ENCODE assay signal across 9 cellular contexts in genomic region chr15:95839367-95839782, GRCh38.
DNase-seq lines count a peak whose midpoint lies in the region; ATAC-seq, FAIRE-seq and TF ChIP-seq lines count a peak whose summit lies in the region.
"Had no signal": no experiment of that assay in that cellular context is flagged by ENCODE, and none has a peak within 500 bp of the region (broad histone marks: within the 10 kb centered on the region; RNA-seq: fewer than 3 reads in every experiment).

No MANE protein-coding gene starts in this region.

- no peak for FAIRE-seq in GM19239 (lab: Jason Lieb, UNC)

- H3K4me1 Mint-ChIP-seq in activated naive CD4-positive, alpha-beta T cell treated with anti-CD3 and anti-CD28 coated beads for 36 hours (ENCODE audit: low read depth), result peaks cover 39% of the 10 kb centered on the region
- peaks cover 40% of the 10 kb centered on the region for H3K4me1 Mint-ChIP-seq in activated T-helper 2 cell treated with anti-CD3 and anti-CD28 coated beads, Interferon-gamma antibody, Interleukin-2, Interleukin-4, amounts not matched to agents 10 μg/mL and 5 μg/mL and 100 μg/mL, durations not matched to agents 14 hours and 24 hours and 36 hours (ENCODE audit: low read depth)
- H3K4me1 Mint-ChIP-seq in stimulated activated naive CD8-positive, alpha-beta T cell treated with anti-CD3 and anti-CD28 coated beads, Interleukin-15, amount 100 ng/mL, for 72 hours, result peaks cover 21% of the 10 kb centered on the region
- peaks cover 30% of the 10 kb centered on the region for H3K4me1 Mint-ChIP-seq in type B pancreatic cell (ENCODE audit: unreplicated experiment)

- ATAC-seq in HG02884 (IDR thresholded peaks at IDR 0.05; ENCODE audit: unreplicated experiment), result peak; percentile 88
- peak; percentile 78 for ATAC-seq in stimulated activated naive CD8-positive, alpha-beta T cell treated with anti-CD3 and anti-CD28 coated beads, Interleukin-15, amount 100 ng/mL, for 72 hours
- ATAC-seq: activated CD4-positive, alpha-beta T cell treated with anti-CD3 and anti-CD28 coated beads for 36 hours had no signal

- no peaks in the 10 kb centered on the region for H3K27me3 Mint-ChIP-seq in activated naive CD4-positive, alpha-beta T cell treated with anti-CD3 and anti-CD28 coated beads for 36 hours (ENCODE audit: low read depth)
- H3K27me3 Mint-ChIP-seq in activated T-helper 2 cell treated with anti-CD3 and anti-CD28 coated beads, Interferon-gamma antibody, Interleukin-2, Interleukin-4, amounts not matched to agents 10 μg/mL and 5 μg/mL and 100 μg/mL, durations not matched to agents 14 hours and 24 hours and 36 hours (ENCODE audit: low read depth), result peaks cover 8% of the 10 kb centered on the region
- H3K27me3 Mint-ChIP-seq in stimulated activated naive CD8-positive, alpha-beta T cell treated with anti-CD3 and anti-CD28 coated beads, Interleukin-15, amount 100 ng/mL, for 72 hours, result no peaks in the 10 kb centered on the region
- no peaks in the 10 kb centered on the region for H3K27me3 Mint-ChIP-seq in type B pancreatic cell

- H3K9me3 Mint-ChIP-seq in activated naive CD4-positive, alpha-beta T cell treated with anti-CD3 and anti-CD28 coated beads for 36 hours, result no peaks in the 10 kb centered on the region
- no peaks in the 10 kb centered on the region for H3K9me3 Mint-ChIP-seq in activated T-helper 2 cell treated with anti-CD3 and anti-CD28 coated beads, Interferon-gamma antibody, Interleukin-2, Interleukin-4, amounts not matched to agents 10 μg/mL and 5 μg/mL and 100 μg/mL, durations not matched to agents 14 hours and 24 hours and 36 hours
- no peaks in the 10 kb centered on the region for H3K9me3 Mint-ChIP-seq in stimulated activated naive CD8-positive, alpha-beta T cell treated with anti-CD3 and anti-CD28 coated beads, Interleukin-15, amount 100 ng/mL, for 72 hours
- no peaks in the 10 kb centered on the region for H3K9me3 Mint-ChIP-seq in type B pancreatic cell

- H3K27ac Mint-ChIP-seq in activated naive CD4-positive, alpha-beta T cell treated with anti-CD3 and anti-CD28 coated beads for 36 hours, result no peak overlapping the region
- peak overlapping the region; percentile 48 for H3K27ac Mint-ChIP-seq in activated T-helper 2 cell treated with anti-CD3 and anti-CD28 coated beads, Interferon-gamma antibody, Interleukin-2, Interleukin-4, amounts not matched to agents 10 μg/mL and 5 μg/mL and 100 μg/mL, durations not matched to agents 14 hours and 24 hours and 36 hours
- peak overlapping the region in 1 of 2 donors; percentile 69 for H3K27ac Mint-ChIP-seq in stimulated activated naive CD8-positive, alpha-beta T cell treated with anti-CD3 and anti-CD28 coated beads, Interleukin-15, amount 100 ng/mL, for 72 hours
- no peak overlapping the region for H3K27ac Mint-ChIP-seq in type B pancreatic cell
- H3K27ac Mint-ChIP-seq: activated CD4-positive, alpha-beta T cell treated with anti-CD3 and anti-CD28 coated beads for 36 hours had no signal

- H3K4me3 Mint-ChIP-seq in activated naive CD4-positive, alpha-beta T cell treated with anti-CD3 and anti-CD28 coated beads for 36 hours, result no peak overlapping the region
- peak overlapping the region; percentile 9 for H3K4me3 Mint-ChIP-seq in activated T-helper 2 cell treated with anti-CD3 and anti-CD28 coated beads, Interferon-gamma antibody, Interleukin-2, Interleukin-4, amounts not matched to agents 10 μg/mL and 5 μg/mL and 100 μg/mL, durations not matched to agents 14 hours and 24 hours and 36 hours (ENCODE audit: low read depth)
- H3K4me3 Mint-ChIP-seq in stimulated activated naive CD8-positive, alpha-beta T cell treated with anti-CD3 and anti-CD28 coated beads, Interleukin-15, amount 100 ng/mL, for 72 hours, result peak overlapping the region; percentile 7 to 46
- H3K4me3 Mint-ChIP-seq in type B pancreatic cell, result no peak overlapping the region
- H3K4me3 Mint-ChIP-seq: activated CD4-positive, alpha-beta T cell treated with anti-CD3 and anti-CD28 coated beads for 36 hours had no signal

- DNase-seq in activated naive CD4-positive, alpha-beta T cell treated with anti-CD3 and anti-CD28 coated beads for 36 hours, result peak; percentile 7
- no peak for DNase-seq in activated naive CD4-positive, alpha-beta T cell treated with anti-CD3 and anti-CD28 coated beads, Interleukin-2, amount 50 U/mL, for 16 hours
- DNase-seq in activated T-helper 2 cell treated with anti-CD3 and anti-CD28 coated beads, Interferon-gamma antibody, Interleukin-2, Interleukin-4, amounts not matched to agents 10 μg/mL and 5 μg/mL and 100 μg/mL, durations not matched to agents 14 hours and 24 hours and 36 hours (ENCODE audit: low spot score), result no peak
- no peak for DNase-seq in stimulated activated naive CD8-positive, alpha-beta T cell treated with anti-CD3 and anti-CD28 coated beads, Interleukin-15, amount 100 ng/mL, for 72 hours
- DNase-seq in type B pancreatic cell (ENCODE audit: extremely low spot score, unreplicated experiment), result no peak
- no peak for DNase-seq in NCI-H146 (lab: John Stamatoyannopoulos, UW)
- DNase-seq in GM19239 (ENCODE audit: insufficient read length, low spot score), result no peak
- DNase-seq: activated CD4-positive, alpha-beta T cell treated with anti-CD3 and anti-CD28 coated beads for 36 hours had no signal

- TF ChIP-seq CTCF in type B pancreatic cell (conservative IDR thresholded peaks at IDR 0.05), result no peak

- CTCF ChIA-PET in activated naive CD4-positive, alpha-beta T cell treated with anti-CD3 and anti-CD28 coated beads for 36 hours (lab: Charles Lee), result interaction anchor here (0.6 kb wide), 1 partner anchor 14 kb away, joined by 3 read pairs; no protein-coding TSS in a partner anchor

- intact Hi-C loops in activated naive CD4-positive, alpha-beta T cell treated with anti-CD3 and anti-CD28 coated beads for 36 hours (cut with micrococcal nuclease), result no loop called here
- intact Hi-C loops in activated T-helper 2 cell treated with anti-CD3 and anti-CD28 coated beads, Interferon-gamma antibody, Interleukin-2, Interleukin-4, amounts not matched to agents 10 μg/mL and 5 μg/mL and 100 μg/mL, durations not matched to agents 14 hours and 24 hours and 36 hours (cut with micrococcal nuclease), result loop anchor here (5.0 kb wide), 1 partner anchor 33 kb away; no protein-coding TSS in a partner anchor

- no peaks in the 10 kb centered on the region for H3K36me3 Mint-ChIP-seq in activated naive CD4-positive, alpha-beta T cell treated with anti-CD3 and anti-CD28 coated beads for 36 hours (ENCODE audit: low read depth)
- H3K36me3 Mint-ChIP-seq in activated T-helper 2 cell treated with anti-CD3 and anti-CD28 coated beads, Interferon-gamma antibody, Interleukin-2, Interleukin-4, amounts not matched to agents 10 μg/mL and 5 μg/mL and 100 μg/mL, durations not matched to agents 14 hours and 24 hours and 36 hours (ENCODE audit: low read depth), result peaks cover 9% of the 10 kb centered on the region
- H3K36me3 Mint-ChIP-seq in type B pancreatic cell, result peaks cover 5% of the 10 kb centered on the region

Comparison
In these comparisons a context has a peak if more than half of its experiments do, and no peak if none do; other contexts are left out.
1. H3K4me3 Mint-ChIP-seq: peak in activated T-helper 2 cell treated with anti-CD3 and anti-CD28 coated beads, Interferon-gamma antibody, Interleukin-2, Interleukin-4, amounts not matched to agents 10 μg/mL and 5 μg/mL and 100 μg/mL, durations not matched to agents 14 hours and 24 hours and 36 hours (single experiment) and stimulated activated naive CD8-positive, alpha-beta T cell treated with anti-CD3 and anti-CD28 coated beads, Interleukin-15, amount 100 ng/mL, for 72 hours (2 of 2); none in activated naive CD4-positive, alpha-beta T cell treated with anti-CD3 and anti-CD28 coated beads for 36 hours (single experiment) and type B pancreatic cell (single experiment).